11 cellular contexts compared by ENCODE assay signal in the genomic region with DNA sequence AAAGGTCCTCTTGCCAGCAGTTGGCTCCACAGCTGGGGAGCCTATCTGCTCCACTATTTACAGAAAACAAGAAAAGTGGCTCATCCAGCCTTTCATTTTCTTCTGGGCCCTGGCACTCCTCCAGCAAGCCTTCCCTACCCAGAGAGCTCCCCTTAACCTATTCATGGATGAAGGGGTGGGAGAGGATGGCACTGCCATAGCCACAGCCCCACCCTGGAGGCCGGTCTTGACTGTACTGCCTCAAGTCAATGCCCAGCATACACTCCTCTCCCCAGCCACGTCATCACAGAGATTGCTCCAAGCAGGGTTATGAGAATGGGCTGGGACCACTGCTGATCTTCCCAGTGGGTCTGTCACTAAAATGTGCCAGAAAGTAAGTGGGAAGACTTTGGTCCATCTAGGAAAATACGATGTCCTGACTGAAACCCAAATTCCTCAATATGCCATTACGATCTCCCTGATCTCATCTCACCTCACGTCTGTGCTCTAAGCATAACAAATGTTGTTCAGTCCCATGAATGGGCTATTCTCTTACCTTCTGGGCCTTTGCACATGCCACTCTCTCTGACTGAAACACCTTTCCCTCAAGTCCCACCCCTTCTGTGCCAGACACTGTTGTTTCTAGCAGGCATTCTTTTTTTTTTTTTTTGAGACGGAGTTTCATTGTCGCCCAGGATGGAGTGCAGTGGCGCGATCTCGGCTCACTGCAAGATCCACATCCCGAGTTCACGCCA. TPM values are rescaled to one million over a fixed set of nuclear protein-coding genes. Genes with fewer than 3 reads are reported as not detected.
A peak's percentile ranks its signal among the peaks of the same experiment; 100 is the strongest.
DNase-seq lines count a peak whose midpoint lies in the region; ATAC-seq and FAIRE-seq lines count a peak whose summit lies in the region.
"Had no signal": no experiment of that assay in that cellular context is flagged by ENCODE, and none has a peak within 500 bp of the region (broad histone marks: within the 10 kb centered on the region; RNA-seq: fewer than 3 reads in every experiment).

No MANE protein-coding gene starts in this region.

- no peak overlapping the region for H3K27ac ChIP-seq in CD4-positive, CD25-positive, alpha-beta regulatory T cell (ENCODE audit: insufficient read depth, low read length, poor library complexity, severe bottlenecking)
- H3K27ac ChIP-seq: thoracic aorta had no signal

- H3K27me3 Mint-ChIP-seq in CD4-positive, CD25-positive, alpha-beta regulatory T cell: peaks cover 5% of the 10 kb centered on the region
- no peaks in the 10 kb centered on the region for H3K27me3 Mint-ChIP-seq in activated CD8-positive, alpha-beta T cell treated with anti-CD3 and anti-CD28 coated beads, Interleukin-2, amount 10 ng/mL, durations not matched to agents 7 days and 5 days (ENCODE audit: low read depth)
- peaks cover 4 to 13% (median 11%) of the 10 kb centered on the region in 3 donors for H3K27me3 Mint-ChIP-seq in immature natural killer cell (ENCODE audit: low read depth in 3 of 3)

- peak overlapping the region in 2 of 3 donors; percentile 52 to 87 for H3K27ac Mint-ChIP-seq in CD4-positive, CD25-positive, alpha-beta regulatory T cell
- peak overlapping the region; percentile 36 for H3K27ac Mint-ChIP-seq in activated CD8-positive, alpha-beta T cell treated with anti-CD3 and anti-CD28 coated beads, Interleukin-2, amount 10 ng/mL, durations not matched to agents 7 days and 5 days
- peak overlapping the region in 2 of 6 donors; percentile 79 to 89 for H3K27ac Mint-ChIP-seq in immature natural killer cell

- ATAC-seq in CD4-positive, CD25-positive, alpha-beta regulatory T cell (ENCODE audit: low read depth in 2 of 2): no peak
- no peak for ATAC-seq in activated CD8-positive, alpha-beta T cell treated with anti-CD3 and anti-CD28 coated beads, Interleukin-2, amount 10 ng/mL, durations not matched to agents 7 days and 5 days
- no peak for ATAC-seq in HG03457 (IDR thresholded peaks at IDR 0.05; ENCODE audit: unreplicated experiment)
- ATAC-seq in HG03521 (IDR thresholded peaks at IDR 0.05; ENCODE audit: unreplicated experiment): no peak

- H3K9me3 Mint-ChIP-seq in CD4-positive, CD25-positive, alpha-beta regulatory T cell: peaks cover 0 to 4% (median 3%) of the 10 kb centered on the region in 7 donors
- peaks cover 10% of the 10 kb centered on the region for H3K9me3 Mint-ChIP-seq in activated CD8-positive, alpha-beta T cell treated with anti-CD3 and anti-CD28 coated beads, Interleukin-2, amount 10 ng/mL, durations not matched to agents 7 days and 5 days (ENCODE audit: insufficient read depth)
- peaks cover 4 to 8% (median 7%) of the 10 kb centered on the region in 6 donors for H3K9me3 Mint-ChIP-seq in immature natural killer cell

- H3K4me3 ChIP-seq in CD4-positive, CD25-positive, alpha-beta regulatory T cell (ENCODE audit: low read depth, low read length): no peak overlapping the region
- H3K4me3 ChIP-seq: heart left ventricle, thoracic aorta had no signal

- CTCF ChIA-PET in activated CD8-positive, alpha-beta T cell treated with anti-CD3 and anti-CD28 coated beads, Interleukin-2, amount 10 ng/mL, durations not matched to agents 7 days and 5 days (lab: Charles Lee): interaction anchor here (0.8 to 1.0 kb wide), 2 partner anchors 11 to 51 kb away, joined by 3 to 4 read pairs; no protein-coding TSS in a partner anchor

- FAIRE-seq in GM18507 (lab: Jason Lieb, UNC): peak; percentile 31

- H3K4me1 ChIP-seq in CD4-positive, CD25-positive, alpha-beta regulatory T cell (ENCODE audit: control insufficient read depth, insufficient read depth, low read length, poor library complexity, severe bottlenecking): peaks cover 33% of the 10 kb centered on the region
- H3K4me1 ChIP-seq: BE2C had no signal

- peaks cover 10 to 42% (median 34%) of the 10 kb centered on the region in 4 donors for H3K4me1 Mint-ChIP-seq in CD4-positive, CD25-positive, alpha-beta regulatory T cell
- peaks cover 59% of the 10 kb centered on the region for H3K4me1 Mint-ChIP-seq in activated CD8-positive, alpha-beta T cell treated with anti-CD3 and anti-CD28 coated beads, Interleukin-2, amount 10 ng/mL, durations not matched to agents 7 days and 5 days (ENCODE audit: low read depth)
- H3K4me1 Mint-ChIP-seq in immature natural killer cell: peaks cover 76 to 78% of the 10 kb centered on the region in 2 donors

- H3K27me3 ChIP-seq in CD4-positive, CD25-positive, alpha-beta regulatory T cell (ENCODE audit: control insufficient read depth, insufficient read depth, low read length): no peaks in the 10 kb centered on the region
- H3K27me3 ChIP-seq: BE2C, heart left ventricle had no signal

- peaks cover 18% of the 10 kb centered on the region for H3K36me3 ChIP-seq in CD4-positive, CD25-positive, alpha-beta regulatory T cell (ENCODE audit: control insufficient read depth, insufficient read depth, low read length)

- peak overlapping the region in 1 of 4 donors; percentile 68 for H3K4me3 Mint-ChIP-seq in CD4-positive, CD25-positive, alpha-beta regulatory T cell
- no peak overlapping the region for H3K4me3 Mint-ChIP-seq in activated CD8-positive, alpha-beta T cell treated with anti-CD3 and anti-CD28 coated beads, Interleukin-2, amount 10 ng/mL, durations not matched to agents 7 days and 5 days
- H3K4me3 Mint-ChIP-seq in immature natural killer cell: peak overlapping the region; percentile 33 to 66 (median 51)

- peaks cover 36% of the 10 kb centered on the region for H3K36me3 Mint-ChIP-seq in CD4-positive, CD25-positive, alpha-beta regulatory T cell
- H3K36me3 Mint-ChIP-seq in activated CD8-positive, alpha-beta T cell treated with anti-CD3 and anti-CD28 coated beads, Interleukin-2, amount 10 ng/mL, durations not matched to agents 7 days and 5 days (ENCODE audit: low read depth): peaks cover 50% of the 10 kb centered on the region
- H3K36me3 Mint-ChIP-seq in immature natural killer cell: peaks cover 15 to 34% (median 34%) of the 10 kb centered on the region in 3 donors

- H3K9me3 ChIP-seq in CD4-positive, CD25-positive, alpha-beta regulatory T cell (ENCODE audit: control insufficient read depth in 2 of 2, low read length in 2 of 2): peaks cover 0 to 2% of the 10 kb centered on the region in 2 experiments
- H3K9me3 ChIP-seq: BE2C, heart left ventricle, thoracic aorta had no signal

- DNase-seq in CD4-positive, CD25-positive, alpha-beta regulatory T cell: no peak
- DNase-seq in GM18507 (ENCODE audit: extremely low spot score, insufficient read length, low read depth): no peak
- no peak for DNase-seq in activated CD8-positive, alpha-beta T cell treated with anti-CD3 and anti-CD28 coated beads, Interleukin-2, amount 10 ng/mL, durations not matched to agents 7 days and 5 days
- no peak for DNase-seq in immature natural killer cell
- DNase-seq in activated CD4-positive, CD25-positive, alpha-beta regulatory T cell (lab: John Stamatoyannopoulos, UW): no peak
- DNase-seq: BE2C, cerebellar nuclear complex, heart left ventricle had no signal

- POLR2A ChIA-PET in activated CD8-positive, alpha-beta T cell treated with anti-CD3 and anti-CD28 coated beads, Interleukin-2, amount 10 ng/mL, durations not matched to agents 7 days and 5 days (lab: Charles Lee): interaction anchor here (3.4 kb wide), 1 partner anchor 109 kb away, joined by 12 read pairs; the partner anchor contains the start of gene EYA3

RNA-seq across cellular contexts. Expression of gene PTAFR, which starts 21.4 kb away (rescaled TPM):
- total RNA-seq in CD4-positive, CD25-positive, alpha-beta regulatory T cell: 0.54 TPM
- under 1 TPM; 0.15 to 0.84 (median 0.40) TPM for polyA plus RNA-seq in CD4-positive, CD25-positive, alpha-beta regulatory T cell
- total RNA-seq in activated CD8-positive, alpha-beta T cell treated with anti-CD3 and anti-CD28 coated beads, Interleukin-2, amount 10 ng/mL, durations not matched to agents 7 days and 5 days: under 1 TPM; 0.47 to 0.50 TPM
- 1 to 10 TPM; 1.5 to 9.4 (median 2.6) TPM for polyA plus RNA-seq in immature natural killer cell

RNA-seq across cellular contexts. Expression of gene DNAJC8, which starts 35.0 kb away (rescaled TPM):
- 75.3 TPM for total RNA-seq in CD4-positive, CD25-positive, alpha-beta regulatory T cell
- polyA plus RNA-seq in CD4-positive, CD25-positive, alpha-beta regulatory T cell: 100 to 1,000 TPM; 152 to 181 (median 157) TPM
- total RNA-seq in activated CD8-positive, alpha-beta T cell treated with anti-CD3 and anti-CD28 coated beads, Interleukin-2, amount 10 ng/mL, durations not matched to agents 7 days and 5 days: 100 to 1,000 TPM; 121 to 124 TPM
- polyA plus RNA-seq in immature natural killer cell: 100 to 1,000 TPM; 197 to 269 (median 205) TPM

RNA-seq across cellular contexts. Expression of gene ATP5IF1, which starts 38.1 kb away (rescaled TPM):
- total RNA-seq in CD4-positive, CD25-positive, alpha-beta regulatory T cell: 96.6 TPM
- 100 to 1,000 TPM; 467 to 676 (median 604) TPM for polyA plus RNA-seq in CD4-positive, CD25-positive, alpha-beta regulatory T cell
- 100 to 1,000 TPM; 204 to 222 TPM for total RNA-seq in activated CD8-positive, alpha-beta T cell treated with anti-CD3 and anti-CD28 coated beads, Interleukin-2, amount 10 ng/mL, durations not matched to agents 7 days and 5 days
- polyA plus RNA-seq in immature natural killer cell: 100 to 1,000 TPM; 462 to 960 (median 728) TPM
